1 cellular context compared by ENCODE assay signal in the genomic region with DNA sequence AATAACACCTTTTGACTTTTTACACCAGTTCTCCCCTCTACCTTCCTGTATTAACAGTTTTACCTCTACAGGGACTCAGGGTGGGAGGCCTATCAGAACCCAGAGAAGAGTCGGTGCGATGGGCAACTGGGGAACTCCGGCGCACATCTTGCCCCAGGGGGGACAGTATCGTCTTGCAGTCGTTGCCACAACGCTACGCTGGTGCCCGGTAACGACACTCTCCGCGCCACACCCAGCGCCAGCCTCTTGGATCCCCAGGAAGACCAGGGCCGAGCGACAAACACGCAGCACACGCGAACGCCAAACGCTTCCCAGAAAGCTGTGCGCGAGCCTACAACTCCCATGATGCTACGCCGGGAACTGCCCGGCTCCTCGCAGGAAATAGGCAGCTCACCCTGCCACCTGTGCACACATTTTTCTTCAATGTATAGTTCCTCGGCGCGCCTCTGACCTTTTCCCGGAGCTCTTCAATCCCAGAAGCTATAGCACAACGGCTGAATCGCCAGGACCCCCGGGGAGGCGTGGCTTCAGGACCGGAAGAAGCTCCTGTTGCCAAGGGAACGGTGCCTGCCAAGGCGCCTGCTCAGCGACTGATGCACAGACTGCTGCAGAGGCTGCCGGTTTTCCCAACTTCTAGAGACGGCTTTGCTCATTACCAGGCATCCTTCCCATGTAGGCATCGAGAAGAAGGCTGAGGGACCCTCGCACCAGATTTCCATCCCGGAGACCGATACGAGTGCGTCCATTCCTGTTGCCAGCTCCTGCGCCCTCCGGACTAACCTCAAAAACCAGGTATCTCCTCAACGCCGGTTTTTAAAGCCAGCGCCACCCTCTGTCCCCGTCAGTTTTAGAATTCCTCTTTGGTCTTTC.
A peak's percentile ranks its signal among the peaks of the same experiment; 100 is the strongest.
TF ChIP-seq lines count a peak whose summit lies in the region.

A gene with protein sequence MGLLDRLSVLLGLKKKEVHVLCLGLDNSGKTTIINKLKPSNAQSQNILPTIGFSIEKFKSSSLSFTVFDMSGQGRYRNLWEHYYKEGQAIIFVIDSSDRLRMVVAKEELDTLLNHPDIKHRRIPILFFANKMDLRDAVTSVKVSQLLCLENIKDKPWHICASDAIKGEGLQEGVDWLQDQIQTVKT (plus strand): TSS at position 573 of the 870 bp plus-strand sequence. CDS start 3,350 bp downstream, outside the sequence.

TF ChIP-seq in HEK293, 187 proteins besides CTCF, POLR2A, EP300 and RAD21 (continued from another document and continues in another):
- TF ChIP-seq, protein P1, sequence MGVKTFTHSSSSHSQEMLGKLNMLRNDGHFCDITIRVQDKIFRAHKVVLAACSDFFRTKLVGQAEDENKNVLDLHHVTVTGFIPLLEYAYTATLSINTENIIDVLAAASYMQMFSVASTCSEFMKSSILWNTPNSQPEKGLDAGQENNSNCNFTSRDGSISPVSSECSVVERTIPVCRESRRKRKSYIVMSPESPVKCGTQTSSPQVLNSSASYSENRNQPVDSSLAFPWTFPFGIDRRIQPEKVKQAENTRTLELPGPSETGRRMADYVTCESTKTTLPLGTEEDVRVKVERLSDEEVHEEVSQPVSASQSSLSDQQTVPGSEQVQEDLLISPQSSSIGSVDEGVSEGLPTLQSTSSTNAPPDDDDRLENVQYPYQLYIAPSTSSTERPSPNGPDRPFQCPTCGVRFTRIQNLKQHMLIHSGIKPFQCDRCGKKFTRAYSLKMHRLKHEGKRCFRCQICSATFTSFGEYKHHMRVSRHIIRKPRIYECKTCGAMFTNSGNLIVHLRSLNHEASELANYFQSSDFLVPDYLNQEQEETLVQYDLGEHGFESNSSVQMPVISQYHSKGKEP (tag by site-specific recombination; IDR thresholded peaks at IDR 0.05): no peak
- TF ChIP-seq MZF1 (tag by site-specific recombination; IDR thresholded peaks at IDR 0.05; ENCODE audit: borderline replicate concordance): no peak
- no peak for TF ChIP-seq ZNF121 (tag by site-specific recombination; IDR thresholded peaks at IDR 0.05)
- peak; percentile 39 for TF ChIP-seq SP2 (tag by site-specific recombination; IDR thresholded peaks at IDR 0.05)
- TF ChIP-seq GLIS2 (tag by site-specific recombination; IDR thresholded peaks at IDR 0.05): peak; percentile 57
- TF ChIP-seq EGR2 (tag by site-specific recombination; IDR thresholded peaks at IDR 0.05; ENCODE audit: low read depth): no peak
- 0 out of 2 replicates have a peak, but pooled peaks have one; percentile 5 for TF ChIP-seq IKZF3 (tag by site-specific recombination; IDR thresholded peaks at IDR 0.05)
- no peak for TF ChIP-seq ZNF24 (tag by site-specific recombination; IDR thresholded peaks at IDR 0.05)
- TF ChIP-seq ZNF514 (tag by site-specific recombination; IDR thresholded peaks at IDR 0.05): no peak
- no peak for TF ChIP-seq ZNF114 (tag by site-specific recombination; IDR thresholded peaks at IDR 0.05)
- no peak for TF ChIP-seq ZNF174 (tag by site-specific recombination; IDR thresholded peaks at IDR 0.05)
- TF ChIP-seq ZNF707 (tag by site-specific recombination; IDR thresholded peaks at IDR 0.05): no peak
- TF ChIP-seq ZNF677 (tag by site-specific recombination; IDR thresholded peaks at IDR 0.05): no peak; the same call in 1 of the 2 replicates
- TF ChIP-seq, protein P2, sequence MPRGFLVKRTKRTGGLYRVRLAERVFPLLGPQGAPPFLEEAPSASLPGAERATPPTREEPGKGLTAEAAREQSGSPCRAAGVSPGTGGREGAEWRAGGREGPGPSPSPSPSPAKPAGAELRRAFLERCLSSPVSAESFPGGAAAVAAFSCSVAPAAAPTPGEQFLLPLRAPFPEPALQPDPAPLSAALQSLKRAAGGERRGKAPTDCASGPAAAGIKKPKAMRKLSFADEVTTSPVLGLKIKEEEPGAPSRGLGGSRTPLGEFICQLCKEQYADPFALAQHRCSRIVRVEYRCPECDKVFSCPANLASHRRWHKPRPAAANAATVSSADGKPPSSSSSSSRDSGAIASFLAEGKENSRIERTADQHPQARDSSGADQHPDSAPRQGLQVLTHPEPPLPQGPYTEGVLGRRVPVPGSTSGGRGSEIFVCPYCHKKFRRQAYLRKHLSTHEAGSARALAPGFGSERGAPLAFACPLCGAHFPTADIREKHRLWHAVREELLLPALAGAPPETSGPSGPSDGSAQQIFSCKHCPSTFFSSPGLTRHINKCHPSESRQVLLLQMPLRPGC (tag by site-specific recombination; IDR thresholded peaks at IDR 0.05): no peak
- TF ChIP-seq HOXA7 (CRISPR knock-in tag; IDR thresholded peaks at IDR 0.05; ENCODE audit: borderline replicate concordance): no peak
- TF ChIP-seq ZFP69B (tag by site-specific recombination; IDR thresholded peaks at IDR 0.05): no peak
- TF ChIP-seq, protein P3, sequence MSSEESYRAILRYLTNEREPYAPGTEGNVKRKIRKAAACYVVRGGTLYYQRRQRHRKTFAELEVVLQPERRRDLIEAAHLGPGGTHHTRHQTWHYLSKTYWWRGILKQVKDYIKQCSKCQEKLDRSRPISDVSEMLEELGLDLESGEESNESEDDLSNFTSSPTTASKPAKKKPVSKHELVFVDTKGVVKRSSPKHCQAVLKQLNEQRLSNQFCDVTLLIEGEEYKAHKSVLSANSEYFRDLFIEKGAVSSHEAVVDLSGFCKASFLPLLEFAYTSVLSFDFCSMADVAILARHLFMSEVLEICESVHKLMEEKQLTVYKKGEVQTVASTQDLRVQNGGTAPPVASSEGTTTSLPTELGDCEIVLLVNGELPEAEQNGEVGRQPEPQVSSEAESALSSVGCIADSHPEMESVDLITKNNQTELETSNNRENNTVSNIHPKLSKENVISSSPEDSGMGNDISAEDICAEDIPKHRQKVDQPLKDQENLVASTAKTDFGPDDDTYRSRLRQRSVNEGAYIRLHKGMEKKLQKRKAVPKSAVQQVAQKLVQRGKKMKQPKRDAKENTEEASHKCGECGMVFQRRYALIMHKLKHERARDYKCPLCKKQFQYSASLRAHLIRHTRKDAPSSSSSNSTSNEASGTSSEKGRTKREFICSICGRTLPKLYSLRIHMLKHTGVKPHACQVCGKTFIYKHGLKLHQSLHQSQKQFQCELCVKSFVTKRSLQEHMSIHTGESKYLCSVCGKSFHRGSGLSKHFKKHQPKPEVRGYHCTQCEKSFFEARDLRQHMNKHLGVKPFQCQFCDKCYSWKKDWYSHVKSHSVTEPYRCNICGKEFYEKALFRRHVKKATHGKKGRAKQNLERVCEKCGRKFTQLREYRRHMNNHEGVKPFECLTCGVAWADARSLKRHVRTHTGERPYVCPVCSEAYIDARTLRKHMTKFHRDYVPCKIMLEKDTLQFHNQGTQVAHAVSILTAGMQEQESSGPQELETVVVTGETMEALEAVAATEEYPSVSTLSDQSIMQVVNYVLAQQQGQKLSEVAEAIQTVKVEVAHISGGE (tag by site-specific recombination; conservative IDR thresholded peaks at IDR 0.05; ENCODE audit: low read depth): peak; percentile 88
- no peak for TF ChIP-seq ZNF521 (tag by site-specific recombination; IDR thresholded peaks at IDR 0.05)
- TF ChIP-seq GLIS1 (tag by site-specific recombination; IDR thresholded peaks at IDR 0.05): peak; percentile 69
- TF ChIP-seq ZNF302 (tag by site-specific recombination; IDR thresholded peaks at IDR 0.05; ENCODE audit: low read depth): no peak
- 0 out of 2 replicates have a peak, but pooled peaks have one; percentile 25 for TF ChIP-seq KLF7 (tag by site-specific recombination; IDR thresholded peaks at IDR 0.05; ENCODE audit: borderline replicate concordance)
- no peak for TF ChIP-seq ZNF558 (tag by site-specific recombination; IDR thresholded peaks at IDR 0.05)
- TF ChIP-seq ZEB2 (tag by site-specific recombination; IDR thresholded peaks at IDR 0.05): peak; percentile 28; the same call in 1 of the 2 replicates
- peak; percentile 50; the same call in 1 of the 2 replicates for TF ChIP-seq KLF9 (tag by site-specific recombination; IDR thresholded peaks at IDR 0.05; ENCODE audit: low read depth)
- TF ChIP-seq ZNF600 (tag by site-specific recombination; IDR thresholded peaks at IDR 0.05): peak; percentile 54; the same call in 1 of the 2 replicates
- TF ChIP-seq ZNF658 (tag by site-specific recombination; IDR thresholded peaks at IDR 0.05): no peak
- TF ChIP-seq ZBTB8A (tag by site-specific recombination; IDR thresholded peaks at IDR 0.05): peak; percentile 30; the same call in 1 of the 2 replicates
- TF ChIP-seq, protein P4, sequence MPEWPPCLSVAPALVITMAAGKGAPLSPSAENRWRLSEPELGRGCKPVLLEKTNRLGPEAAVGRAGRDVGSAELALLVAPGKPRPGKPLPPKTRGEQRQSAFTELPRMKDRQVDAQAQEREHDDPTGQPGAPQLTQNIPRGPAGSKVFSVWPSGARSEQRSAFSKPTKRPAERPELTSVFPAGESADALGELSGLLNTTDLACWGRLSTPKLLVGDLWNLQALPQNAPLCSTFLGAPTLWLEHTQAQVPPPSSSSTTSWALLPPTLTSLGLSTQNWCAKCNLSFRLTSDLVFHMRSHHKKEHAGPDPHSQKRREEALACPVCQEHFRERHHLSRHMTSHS (tag by site-specific recombination; IDR thresholded peaks at IDR 0.05): no peak
- no peak for TF ChIP-seq SETDB1 (IDR thresholded peaks at IDR 0.05; ENCODE audit: insufficient read length, low read length)
- TF ChIP-seq ZNF2 (tag by site-specific recombination; IDR thresholded peaks at IDR 0.05): no peak; the same call in 1 of the 2 replicates
- TF ChIP-seq ZNF266 (tag by site-specific recombination; IDR thresholded peaks at IDR 0.05; ENCODE audit: low read depth): no peak
- TF ChIP-seq ZNF610 (tag by site-specific recombination; IDR thresholded peaks at IDR 0.05; ENCODE audit: borderline replicate concordance): no peak
- TF ChIP-seq, protein P5, sequence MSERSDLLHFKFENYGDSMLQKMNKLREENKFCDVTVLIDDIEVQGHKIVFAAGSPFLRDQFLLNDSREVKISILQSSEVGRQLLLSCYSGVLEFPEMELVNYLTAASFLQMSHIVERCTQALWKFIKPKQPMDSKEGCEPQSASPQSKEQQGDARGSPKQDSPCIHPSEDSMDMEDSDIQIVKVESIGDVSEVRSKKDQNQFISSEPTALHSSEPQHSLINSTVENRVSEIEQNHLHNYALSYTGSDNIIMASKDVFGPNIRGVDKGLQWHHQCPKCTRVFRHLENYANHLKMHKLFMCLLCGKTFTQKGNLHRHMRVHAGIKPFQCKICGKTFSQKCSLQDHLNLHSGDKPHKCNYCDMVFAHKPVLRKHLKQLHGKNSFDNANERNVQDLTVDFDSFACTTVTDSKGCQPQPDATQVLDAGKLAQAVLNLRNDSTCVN (tag by site-specific recombination; optimal IDR thresholded peaks at IDR 0.05): peak; percentile 75
- no peak for TF ChIP-seq ZNF777 (tag by site-specific recombination; IDR thresholded peaks at IDR 0.05; ENCODE audit: borderline replicate concordance)
- TF ChIP-seq, protein P6, sequence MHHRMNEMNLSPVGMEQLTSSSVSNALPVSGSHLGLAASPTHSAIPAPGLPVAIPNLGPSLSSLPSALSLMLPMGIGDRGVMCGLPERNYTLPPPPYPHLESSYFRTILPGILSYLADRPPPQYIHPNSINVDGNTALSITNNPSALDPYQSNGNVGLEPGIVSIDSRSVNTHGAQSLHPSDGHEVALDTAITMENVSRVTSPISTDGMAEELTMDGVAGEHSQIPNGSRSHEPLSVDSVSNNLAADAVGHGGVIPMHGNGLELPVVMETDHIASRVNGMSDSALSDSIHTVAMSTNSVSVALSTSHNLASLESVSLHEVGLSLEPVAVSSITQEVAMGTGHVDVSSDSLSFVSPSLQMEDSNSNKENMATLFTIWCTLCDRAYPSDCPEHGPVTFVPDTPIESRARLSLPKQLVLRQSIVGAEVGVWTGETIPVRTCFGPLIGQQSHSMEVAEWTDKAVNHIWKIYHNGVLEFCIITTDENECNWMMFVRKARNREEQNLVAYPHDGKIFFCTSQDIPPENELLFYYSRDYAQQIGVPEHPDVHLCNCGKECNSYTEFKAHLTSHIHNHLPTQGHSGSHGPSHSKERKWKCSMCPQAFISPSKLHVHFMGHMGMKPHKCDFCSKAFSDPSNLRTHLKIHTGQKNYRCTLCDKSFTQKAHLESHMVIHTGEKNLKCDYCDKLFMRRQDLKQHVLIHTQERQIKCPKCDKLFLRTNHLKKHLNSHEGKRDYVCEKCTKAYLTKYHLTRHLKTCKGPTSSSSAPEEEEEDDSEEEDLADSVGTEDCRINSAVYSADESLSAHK (tag by site-specific recombination; IDR thresholded peaks at IDR 0.05): no peak
- TF ChIP-seq RBAK (tag by site-specific recombination; IDR thresholded peaks at IDR 0.05): no peak
- peak; percentile 94 for TF ChIP-seq ZNF335 (tag by site-specific recombination; conservative IDR thresholded peaks at IDR 0.05)
- peak; percentile 33; the same call in 1 of the 2 replicates for TF ChIP-seq SCRT1 (tag by site-specific recombination; IDR thresholded peaks at IDR 0.05; ENCODE audit: borderline replicate concordance)
- TF ChIP-seq ZNF112 (tag by site-specific recombination; IDR thresholded peaks at IDR 0.05): no peak
- TF ChIP-seq ZFP37 (tag by site-specific recombination; IDR thresholded peaks at IDR 0.05): no peak
- TF ChIP-seq KLF8 (tag by site-specific recombination; IDR thresholded peaks at IDR 0.05): peak; percentile 37; the same call in 1 of the 2 replicates
- TF ChIP-seq ZNF529 (tag by site-specific recombination; IDR thresholded peaks at IDR 0.05; ENCODE audit: insufficient replicate concordance): no peak
- TF ChIP-seq ZNF629 (tag by site-specific recombination; IDR thresholded peaks at IDR 0.05): 0 out of 2 replicates have a peak, but pooled peaks have one; percentile 10
- TF ChIP-seq, protein P7, sequence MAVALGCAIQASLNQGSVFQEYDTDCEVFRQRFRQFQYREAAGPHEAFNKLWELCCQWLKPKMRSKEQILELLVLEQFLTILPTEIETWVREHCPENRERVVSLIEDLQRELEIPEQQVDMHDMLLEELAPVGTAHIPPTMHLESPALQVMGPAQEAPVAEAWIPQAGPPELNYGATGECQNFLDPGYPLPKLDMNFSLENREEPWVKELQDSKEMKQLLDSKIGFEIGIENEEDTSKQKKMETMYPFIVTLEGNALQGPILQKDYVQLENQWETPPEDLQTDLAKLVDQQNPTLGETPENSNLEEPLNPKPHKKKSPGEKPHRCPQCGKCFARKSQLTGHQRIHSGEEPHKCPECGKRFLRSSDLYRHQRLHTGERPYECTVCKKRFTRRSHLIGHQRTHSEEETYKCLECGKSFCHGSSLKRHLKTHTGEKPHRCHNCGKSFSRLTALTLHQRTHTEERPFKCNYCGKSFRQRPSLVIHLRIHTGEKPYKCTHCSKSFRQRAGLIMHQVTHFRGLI (tag by site-specific recombination; IDR thresholded peaks at IDR 0.05): no peak
- TF ChIP-seq, protein P8, sequence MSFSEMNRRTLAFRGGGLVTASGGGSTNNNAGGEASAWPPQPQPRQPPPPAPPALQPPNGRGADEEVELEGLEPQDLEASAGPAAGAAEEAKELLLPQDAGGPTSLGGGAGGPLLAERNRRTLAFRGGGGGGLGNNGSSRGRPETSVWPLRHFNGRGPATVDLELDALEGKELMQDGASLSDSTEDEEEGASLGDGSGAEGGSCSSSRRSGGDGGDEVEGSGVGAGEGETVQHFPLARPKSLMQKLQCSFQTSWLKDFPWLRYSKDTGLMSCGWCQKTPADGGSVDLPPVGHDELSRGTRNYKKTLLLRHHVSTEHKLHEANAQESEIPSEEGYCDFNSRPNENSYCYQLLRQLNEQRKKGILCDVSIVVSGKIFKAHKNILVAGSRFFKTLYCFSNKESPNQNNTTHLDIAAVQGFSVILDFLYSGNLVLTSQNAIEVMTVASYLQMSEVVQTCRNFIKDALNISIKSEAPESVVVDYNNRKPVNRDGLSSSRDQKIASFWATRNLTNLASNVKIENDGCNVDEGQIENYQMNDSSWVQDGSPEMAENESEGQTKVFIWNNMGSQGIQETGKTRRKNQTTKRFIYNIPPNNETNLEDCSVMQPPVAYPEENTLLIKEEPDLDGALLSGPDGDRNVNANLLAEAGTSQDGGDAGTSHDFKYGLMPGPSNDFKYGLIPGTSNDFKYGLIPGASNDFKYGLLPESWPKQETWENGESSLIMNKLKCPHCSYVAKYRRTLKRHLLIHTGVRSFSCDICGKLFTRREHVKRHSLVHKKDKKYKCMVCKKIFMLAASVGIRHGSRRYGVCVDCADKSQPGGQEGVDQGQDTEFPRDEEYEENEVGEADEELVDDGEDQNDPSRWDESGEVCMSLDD (tag by site-specific recombination; IDR thresholded peaks at IDR 0.05): no peak
- TF ChIP-seq SP3 (tag by site-specific recombination; IDR thresholded peaks at IDR 0.05): peak; percentile 43
